11 cellular contexts compared by ENCODE assay signal in the genomic region with DNA sequence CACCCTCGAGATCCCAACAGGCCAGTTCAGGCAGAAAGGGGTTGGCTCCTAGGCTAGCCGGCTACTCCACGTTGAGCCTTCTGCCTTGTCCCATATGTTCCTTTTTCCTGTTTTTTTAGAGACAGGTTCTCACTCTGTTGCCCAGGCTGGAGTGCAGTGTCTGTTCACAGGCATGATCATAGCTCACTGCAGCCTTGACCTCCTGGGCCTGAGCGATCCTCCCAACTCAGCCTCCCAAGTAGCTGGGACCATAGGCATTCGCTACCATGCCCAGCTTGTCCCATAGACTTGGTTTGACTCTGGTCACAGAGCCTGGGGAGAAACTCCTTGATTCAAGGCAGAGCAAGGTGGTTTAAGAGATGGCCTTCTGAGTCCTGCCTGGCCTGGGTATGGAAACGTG. TPM values are rescaled to one million over a fixed set of nuclear protein-coding genes. Genes with fewer than 3 reads are reported as not detected.
DNase-seq lines count a peak whose midpoint lies in the region; ATAC-seq and TF ChIP-seq lines count a peak whose summit lies in the region.
"Had no signal": no experiment of that assay in that cellular context is flagged by ENCODE, and none has a peak within 500 bp of the region (broad histone marks: within the 10 kb centered on the region; RNA-seq: fewer than 3 reads in every experiment).

No MANE protein-coding gene starts in this region.

- no peak overlapping the region for H3K9ac ChIP-seq in H9 (ENCODE audit: extremely low read depth, insufficient read length, low read length)

- WGBS in H9 (ENCODE audit: extremely low coverage, insufficient read length, low lambda C conversion rate) = no CpG with 5 or more reads among the region's 6 CpGs
- WGBS in esophagus, 2 donors = 71 to 82% methylated on average over 6 of the region's 6 CpGs

- H2BK20ac ChIP-seq in H9 (ENCODE audit: low read depth, low read length, poor library complexity, severe bottlenecking) = no peak overlapping the region

- H3K4me1 Mint-ChIP-seq in H9 = peaks cover 46 to 55% of the 10 kb centered on the region in 2 experiments
- peaks cover 40% of the 10 kb centered on the region for H3K4me1 Mint-ChIP-seq in T-helper 17 cell

- H3K4me1 ChIP-seq in H9 (ENCODE audit: insufficient read depth, low read length) (peaks cover 15% of the 10 kb centered on the region; the same call in 1 of the 2 replicates), esophagus (ENCODE audit: control insufficient read depth in 2 of 2, insufficient read depth in 2 of 2, low read length in 1 of 2) (peaks cover 7 to 36% of the 10 kb centered on the region in 2 donors)
- H3K4me1 ChIP-seq: SJSA1 had no signal

- H2BK12ac ChIP-seq in H9 (ENCODE audit: insufficient read length, low read depth, low read length) = no peak overlapping the region

- H2BK5ac ChIP-seq in H9 (ENCODE audit: insufficient read length, low read length) = no peak overlapping the region

- no peak overlapping the region for H3T11ph ChIP-seq in H9 (ENCODE audit: low read length)

- H3K36me3 ChIP-seq in esophagus (ENCODE audit: control insufficient read depth in 2 of 2, insufficient read depth in 2 of 2, low read length in 1 of 2) = peaks cover 0 to 4% of the 10 kb centered on the region in 2 donors
- H3K36me3 ChIP-seq: cardiac muscle cell, gastrocnemius medialis, SJSA1 had no signal

- H3K9me3 ChIP-seq in H9 (ENCODE audit: control insufficient read depth, low read depth, low read length) = no peaks in the 10 kb centered on the region
- H3K9me3 ChIP-seq in T-helper 17 cell (ENCODE audit: control insufficient read depth, low read length, poor library complexity, severe bottlenecking) = no peaks in the 10 kb centered on the region
- no peaks in the 10 kb centered on the region for H3K9me3 ChIP-seq in esophagus (ENCODE audit: control insufficient read depth in 2 of 2, insufficient read depth in 1 of 2, low read depth in 1 of 2, low read length in 1 of 2)
- H3K9me3 ChIP-seq: gastrocnemius medialis, SJSA1 had no signal

- H2AFZ ChIP-seq in H9 (ENCODE audit: low read length) = no peak overlapping the region

- no peak overlapping the region; the same call in 1 of the 2 replicates for H3K14ac ChIP-seq in H9 (ENCODE audit: insufficient read depth, low read length)

- H3K27ac Mint-ChIP-seq in H9 = no peak overlapping the region
- peak overlapping the region; percentile 93 for H3K27ac Mint-ChIP-seq in T-helper 17 cell

- no peak overlapping the region for H3K4ac ChIP-seq in H9 (ENCODE audit: low read depth, low read length)

- H2BK15ac ChIP-seq in H9 (ENCODE audit: low read depth, low read length) = no peak overlapping the region

- H3K27me3 ChIP-seq in H9 (ENCODE audit: insufficient read depth, low read length) (no peaks in the 10 kb centered on the region; the same call in 1 of the 2 replicates), esophagus (ENCODE audit: control insufficient read depth in 1 of 2, insufficient read depth in 2 of 2, low read length in 2 of 2) (no peaks in the 10 kb centered on the region)
- H3K27me3 ChIP-seq: cardiac muscle cell, gastrocnemius medialis, SJSA1 had no signal

- no peak overlapping the region for H2AK5ac ChIP-seq in H9 (ENCODE audit: insufficient read length, low read length)

- H3K36me3 Mint-ChIP-seq in H9 (ENCODE audit: insufficient read depth in 1 of 3, low read depth in 3 of 3) (peaks cover 0 to 2% (median 2%) of the 10 kb centered on the region in 3 experiments; a peak in 3 of 7 replicates), T-helper 17 cell (ENCODE audit: low read depth) (peaks cover 4% of the 10 kb centered on the region)

- no peaks in the 10 kb centered on the region for H3K9me3 Mint-ChIP-seq in H9

- DNase-seq in H9 (no peak), T-helper 17 cell (no peak), posterior vena cava (ENCODE audit: low spot score) (peak; percentile 48), DMS79 (lab: John Stamatoyannopoulos, UW) (no peak), SKM-1 (lab: John Stamatoyannopoulos, UW; ENCODE audit: unreplicated experiment) (no peak)
- no peak for DNase-seq in effector CD8-positive, alpha-beta T cell (lab: John Stamatoyannopoulos, UW)
- DNase-seq: gastrocnemius medialis, NCI-H510A had no signal

- H2BK120ac ChIP-seq in H9 (ENCODE audit: low read depth, low read length, poor library complexity, severe bottlenecking) = no peak overlapping the region

- intact Hi-C loops in posterior vena cava (cut with DNase I) = no loop called here

- H3K23ac ChIP-seq in H9 (ENCODE audit: insufficient read length, low read depth, low read length) = no peak overlapping the region

- H3K27me3 Mint-ChIP-seq in H9 (ENCODE audit: low read depth) (no peaks in the 10 kb centered on the region; the same call in 1 of the 2 replicates), T-helper 17 cell (no peaks in the 10 kb centered on the region)

- H3K4me2 ChIP-seq in H9 (ENCODE audit: insufficient read depth, insufficient read length, low read length) = no peak overlapping the region

- TF ChIP-seq CTCF in H9 (conservative IDR thresholded peaks at IDR 0.05) = no peak

- H3K56ac ChIP-seq in H9 (ENCODE audit: insufficient read length, low read depth, low read length) = no peak overlapping the region

- no peaks in the 10 kb centered on the region for H3K79me1 ChIP-seq in H9 (ENCODE audit: insufficient read depth, low read depth, low read length, poor library complexity, severe bottlenecking)

- peak overlapping the region; percentile 17 for H3K18ac ChIP-seq in H9 (ENCODE audit: insufficient read length, low read depth, low read length)

- peaks cover 1% of the 10 kb centered on the region for H4K20me1 ChIP-seq in H9 (ENCODE audit: control insufficient read depth, insufficient read depth, insufficient read length)

- peak overlapping the region; percentile 78 for H4K91ac ChIP-seq in H9 (ENCODE audit: insufficient read length, low read depth, low read length)

- H3K4me3 ChIP-seq in esophagus (ENCODE audit: low read depth in 1 of 2, low read length in 2 of 2) = no peak overlapping the region
- H3K4me3 ChIP-seq: cardiac muscle cell, gastrocnemius medialis, SJSA1 had no signal

- no peak overlapping the region for H3K4me3 Mint-ChIP-seq in H9
- H3K4me3 Mint-ChIP-seq in T-helper 17 cell = peak overlapping the region; percentile 86

- H3K23me2 ChIP-seq in H9 (ENCODE audit: insufficient read length, low read depth, low read length, poor library complexity, severe bottlenecking) = no peaks in the 10 kb centered on the region

- ATAC-seq in T-helper 17 cell = no peak
- ATAC-seq: gastrocnemius medialis had no signal

- H3K79me2 ChIP-seq in H9 (ENCODE audit: insufficient read depth, low read length) = 0 out of 2 replicates have a peak, but pooled peaks cover 3% of the 10 kb centered on the region

- H3K27ac ChIP-seq in H9 (ENCODE audit: insufficient read length, low read depth, low read length) = no peak overlapping the region
- H3K27ac ChIP-seq in esophagus (ENCODE audit: low read depth in 2 of 2, low read length in 1 of 2) = peak overlapping the region; percentile 2 to 35
- H3K27ac ChIP-seq: cardiac muscle cell, SJSA1 had no signal

- H4K8ac ChIP-seq in H9 (replicated peaks; ENCODE audit: insufficient read length, low read depth, low read length) = no peak overlapping the region

- H4K5ac ChIP-seq in H9 (ENCODE audit: insufficient read length, low read depth, low read length) = no peak overlapping the region

RNA-seq across cellular contexts. Expression of gene ZNF710, which starts 32.3 kb away (rescaled TPM):
- 40.7 and 42.8 TPM in 2 replicates for total RNA-seq in H9 (2021)
- total RNA-seq in T-helper 17 cell = 10 to 100 TPM; 11.7 to 14.4 TPM
- polyA plus RNA-seq in esophagus = 10 to 100 TPM; 21.1 to 62.1 TPM
- 10 to 100 TPM; 11.6 to 13.3 TPM for total RNA-seq in posterior vena cava
